22 cellular contexts compared by ENCODE assay signal in the genomic region with DNA sequence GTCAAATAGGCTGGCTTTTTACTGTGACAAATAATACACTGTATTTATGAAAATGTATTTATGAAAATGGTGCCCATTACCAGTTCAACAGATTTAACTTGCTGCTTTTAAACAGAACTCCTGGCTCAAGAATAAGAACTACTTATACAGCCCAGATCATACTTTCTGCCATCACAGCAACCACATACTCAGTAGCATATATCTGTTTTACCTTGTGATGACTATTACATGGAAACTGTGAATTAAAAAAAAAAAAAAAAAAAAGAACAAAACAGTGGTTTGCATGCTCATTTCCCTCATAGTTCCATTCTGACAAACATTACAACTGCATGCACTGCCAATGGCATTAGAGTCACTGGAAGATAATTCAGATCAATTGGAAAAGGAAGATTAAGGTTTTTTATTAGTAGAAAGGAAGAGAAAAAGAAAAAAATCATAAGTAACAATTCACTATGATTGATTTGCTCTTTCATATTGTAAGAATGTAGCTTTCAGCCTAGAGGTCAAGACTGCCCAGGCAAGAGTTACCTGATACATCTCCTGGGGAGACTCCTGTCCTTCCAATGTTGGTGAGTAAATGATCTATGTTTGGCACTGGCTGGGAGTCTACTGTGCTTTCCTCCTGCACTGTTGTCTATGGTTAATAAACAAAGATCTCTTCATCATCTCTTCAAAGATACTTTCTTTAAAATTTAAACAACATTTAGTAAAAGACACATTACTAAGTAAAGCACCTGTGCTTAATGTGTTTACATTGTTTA.
DNase-seq lines count a peak whose midpoint lies in the region; ATAC-seq, FAIRE-seq and TF ChIP-seq lines count a peak whose summit lies in the region.
"Had no signal": no experiment of that assay in that cellular context is flagged by ENCODE, and none has a peak within 500 bp of the region (broad histone marks: within the 10 kb centered on the region; RNA-seq: fewer than 3 reads in every experiment).

No MANE protein-coding gene starts in this region.

- H3K4me3 ChIP-seq in GM12878, result no peak overlapping the region
- H3K4me3 ChIP-seq: A549 had no signal

- no peak for TF ChIP-seq CTCF in GM12878 (IDR thresholded peaks at IDR 0.05 in 2 of 3, conservative IDR thresholded peaks at IDR 0.05 in 1 of 3; ENCODE audit: control insufficient read depth in 2 of 3, extremely low read depth in 1 of 3, insufficient read depth in 1 of 3, low read depth in 3 of 3, low read length in 3 of 3)

- H3K9ac ChIP-seq in GM12878 (ENCODE audit: control insufficient read depth, insufficient read depth, low read length), result no peak overlapping the region

- RAD21 ChIA-PET in GM12878 (lab: Charles Lee; ENCODE audit: unreplicated experiment), result no interaction called here

- peaks cover 0 to 6% of the 10 kb centered on the region in 2 experiments for H3K36me3 ChIP-seq in GM12878 (ENCODE audit: control insufficient read depth in 2 of 2, insufficient read depth in 2 of 2, low read length in 1 of 2)

- in situ Hi-C loops in GM12878 (cut with MboI), result no loop called here

- no peaks in the 10 kb centered on the region for H3K9me3 Mint-ChIP-seq in activated CD4-positive, alpha-beta T cell treated with anti-CD3 and anti-CD28 coated beads for 36 hours (ENCODE audit: low read depth)
- no peaks in the 10 kb centered on the region for H3K9me3 Mint-ChIP-seq in activated naive CD4-positive, alpha-beta T cell treated with anti-CD3 and anti-CD28 coated beads, Interleukin-2, amount 50 U/mL, for 72 hours
- no peaks in the 10 kb centered on the region for H3K9me3 Mint-ChIP-seq in stimulated activated effector memory CD8-positive, alpha-beta T cell treated with anti-CD3 and anti-CD28 coated beads, Interleukin-12 subunit alpha, Interleukin-12 subunit beta, amount 100 ng/mL, for 72 hours
- H3K9me3 Mint-ChIP-seq: CD4-positive, alpha-beta T cell; HFFc6 had no signal

- H3K79me2 ChIP-seq in GM12878 (ENCODE audit: control insufficient read depth, insufficient read depth, low read length), result no peaks in the 10 kb centered on the region

- H3K9me3 ChIP-seq in GM12878 (replicated peaks; ENCODE audit: control insufficient read depth, insufficient read depth, low read length), result no peaks in the 10 kb centered on the region
- H3K9me3 ChIP-seq: A549, Caco-2 had no signal

- FAIRE-seq in GM12878 (lab: Jason Lieb, UNC), result peak; percentile 80
- FAIRE-seq: A549, D721Med, G401.6, GM12892, GM18507, HTR-8/SVneo had no signal

- no peak overlapping the region for H3K4me2 ChIP-seq in GM12878 (ENCODE audit: control insufficient read depth, insufficient read depth)
- H3K4me2 ChIP-seq: A549 had no signal

- no peaks in the 10 kb centered on the region for H3K27me3 ChIP-seq in GM12878 (replicated peaks in 1 of 2; ENCODE audit: control insufficient read depth in 2 of 2, insufficient read depth in 2 of 2, low read length in 1 of 2)

- H3K27me3 Mint-ChIP-seq in activated CD4-positive, alpha-beta T cell treated with anti-CD3 and anti-CD28 coated beads for 36 hours, result no peaks in the 10 kb centered on the region
- H3K27me3 Mint-ChIP-seq: CD4-positive, alpha-beta T cell had no signal

- H3K27ac ChIP-seq in GM12878 (ENCODE audit: control insufficient read depth, insufficient read depth), result no peak overlapping the region
- H3K27ac ChIP-seq: 22Rv1, A549, C4-2B had no signal

- peaks cover 30% of the 10 kb centered on the region for H3K36me3 Mint-ChIP-seq in activated CD4-positive, alpha-beta T cell treated with anti-CD3 and anti-CD28 coated beads for 36 hours (ENCODE audit: low read depth)
- H3K36me3 Mint-ChIP-seq in activated naive CD4-positive, alpha-beta T cell treated with anti-CD3 and anti-CD28 coated beads, Interleukin-2, amount 50 U/mL, for 72 hours, result peaks cover 17 to 28% of the 10 kb centered on the region in 2 donors
- H3K36me3 Mint-ChIP-seq in stimulated activated effector memory CD8-positive, alpha-beta T cell treated with anti-CD3 and anti-CD28 coated beads, Interleukin-12 subunit alpha, Interleukin-12 subunit beta, amount 100 ng/mL, for 72 hours, result peaks cover 63% of the 10 kb centered on the region

- SMC1A ChIA-PET in GM12878 (lab: Charles Lee; ENCODE audit: uncharacterized antibody, unreplicated experiment), result interaction anchor here (1.5 kb wide), 1 partner anchor 489 kb away, joined by 3 read pairs; no protein-coding TSS in a partner anchor

- no TSS peak for BruUV-seq in GM12878 (replicated peaks; lab: Mats Ljungman, UMichigan)

- CTCF ChIA-PET in activated CD4-positive, alpha-beta T cell treated with anti-CD3 and anti-CD28 coated beads for 36 hours (lab: Charles Lee), result no interaction called here
- CTCF ChIA-PET in GM12878 (lab: Yijun Ruan, JAX), result no interaction called here

- intact Hi-C loops in activated CD4-positive, alpha-beta T cell treated with anti-CD3 and anti-CD28 coated beads for 36 hours (cut with DNase I, micrococcal nuclease), result no loop called here
- intact Hi-C loops in GM12878 (cut with micrococcal nuclease; ENCODE audit: unreplicated experiment), result no loop called here

- ATAC-seq in activated CD4-positive, alpha-beta T cell treated with anti-CD3 and anti-CD28 coated beads for 36 hours, result peak; percentile 88
- peak; percentile 40 to 96 for ATAC-seq in activated naive CD4-positive, alpha-beta T cell treated with anti-CD3 and anti-CD28 coated beads, Interleukin-2, amount 50 U/mL, for 72 hours
- ATAC-seq in GM12878, result no peak
- ATAC-seq in stimulated activated effector memory CD8-positive, alpha-beta T cell treated with anti-CD3 and anti-CD28 coated beads, Interleukin-12 subunit alpha, Interleukin-12 subunit beta, amount 100 ng/mL, for 72 hours, result peak; percentile 85
- ATAC-seq: A549, HCT116 had no signal

- H3K27ac Mint-ChIP-seq in activated CD4-positive, alpha-beta T cell treated with anti-CD3 and anti-CD28 coated beads for 36 hours, result no peak overlapping the region
- peak overlapping the region in 1 of 2 donors; percentile 10 for H3K27ac Mint-ChIP-seq in activated naive CD4-positive, alpha-beta T cell treated with anti-CD3 and anti-CD28 coated beads, Interleukin-2, amount 50 U/mL, for 72 hours
- no peak overlapping the region for H3K27ac Mint-ChIP-seq in stimulated activated effector memory CD8-positive, alpha-beta T cell treated with anti-CD3 and anti-CD28 coated beads, Interleukin-12 subunit alpha, Interleukin-12 subunit beta, amount 100 ng/mL, for 72 hours
- H3K27ac Mint-ChIP-seq: CD4-positive, alpha-beta T cell; HFFc6 had no signal

- no peak overlapping the region for H3K4me3 Mint-ChIP-seq in activated CD4-positive, alpha-beta T cell treated with anti-CD3 and anti-CD28 coated beads for 36 hours
- H3K4me3 Mint-ChIP-seq in stimulated activated effector memory CD8-positive, alpha-beta T cell treated with anti-CD3 and anti-CD28 coated beads, Interleukin-12 subunit alpha, Interleukin-12 subunit beta, amount 100 ng/mL, for 72 hours, result no peak overlapping the region
- H3K4me3 Mint-ChIP-seq: CD4-positive, alpha-beta T cell; HFFc6 had no signal

- TF ChIP-seq RAD21 in GM12878 (IDR thresholded peaks at IDR 0.05; ENCODE audit: insufficient read depth, low read depth, low read length), result no peak

- POLR2A ChIA-PET in activated CD4-positive, alpha-beta T cell treated with anti-CD3 and anti-CD28 coated beads for 36 hours (lab: Charles Lee), result no interaction called here
- POLR2A ChIA-PET in GM12878 (lab: Charles Lee), result no interaction called here

- peaks cover 11% of the 10 kb centered on the region for H3K4me1 Mint-ChIP-seq in activated CD4-positive, alpha-beta T cell treated with anti-CD3 and anti-CD28 coated beads for 36 hours
- H3K4me1 Mint-ChIP-seq in stimulated activated effector memory CD8-positive, alpha-beta T cell treated with anti-CD3 and anti-CD28 coated beads, Interleukin-12 subunit alpha, Interleukin-12 subunit beta, amount 100 ng/mL, for 72 hours, result no peaks in the 10 kb centered on the region

- no peaks in the 10 kb centered on the region for H3K4me1 ChIP-seq in GM12878 (ENCODE audit: control insufficient read depth, insufficient read depth, low read length)
- H3K4me1 ChIP-seq: A549, Caco-2 had no signal

- TF ChIP-seq POLR2A in GM12878 (IDR thresholded peaks at IDR 0.05; ENCODE audit: low read depth, low read length), result no peak

- H4K20me1 ChIP-seq in GM12878 (ENCODE audit: control insufficient read depth, insufficient read depth), result no peaks in the 10 kb centered on the region

- no peak for DNase-seq in activated CD4-positive, alpha-beta T cell treated with anti-CD3 and anti-CD28 coated beads for 36 hours
- DNase-seq in activated CD4-positive, alpha-beta T cell treated with anti-CD3 and anti-CD28 coated beads for 48 hours, result no peak
- DNase-seq in activated naive CD4-positive, alpha-beta T cell treated with anti-CD3 and anti-CD28 coated beads, Interleukin-2, amount 50 U/mL, for 72 hours (ENCODE audit: low spot score in 2 of 2), result no peak
- no peak for DNase-seq in activated naive CD4-positive, alpha-beta T cell treated with anti-CD3 and anti-CD28 coated beads, Interleukin-2, amount 50 U/mL, for 16 hours
- no peak for DNase-seq in GM12878 (ENCODE audit: low read depth, low spot score)
- no peak for DNase-seq in stimulated activated effector memory CD8-positive, alpha-beta T cell treated with anti-CD3 and anti-CD28 coated beads, Interleukin-12 subunit alpha, Interleukin-12 subunit beta, amount 100 ng/mL, for 72 hours (ENCODE audit: low spot score in 2 of 2)
- DNase-seq in activated CD4-positive, CD25-positive, alpha-beta regulatory T cell (lab: John Stamatoyannopoulos, UW), result no peak
- DNase-seq: AML-193; Caco-2; CD4-positive, alpha-beta T cell; GOT3; H7; HFFc6 had no signal

- no peak for TF ChIP-seq EP300 in GM12878 (IDR thresholded peaks at IDR 0.05; ENCODE audit: borderline replicate concordance in 1 of 2, control insufficient read depth in 1 of 2, low read depth in 2 of 2, low read length in 2 of 2)

- H2AFZ ChIP-seq in GM12878 (ENCODE audit: control insufficient read depth, low read depth, low read length), result no peak overlapping the region

TF ChIP-seq in GM12878, 131 proteins besides CTCF, POLR2A, EP300 and RAD21:
- TF ChIP-seq POU2F2 (IDR thresholded peaks at IDR 0.05; ENCODE audit: borderline replicate concordance, low read depth, low read length) (no peak), POLR2AphosphoS5 (IDR thresholded peaks at IDR 0.05; ENCODE audit: low read length) (no peak), RBBP5 (conservative IDR thresholded peaks at IDR 0.05) (no peak), RFX5 (IDR thresholded peaks at IDR 0.05; ENCODE audit: low read depth, low read length) (no peak), SMAD5 (IDR thresholded peaks at IDR 0.05; ENCODE audit: low read depth) (no peak), CBX5 (IDR thresholded peaks at IDR 0.05; ENCODE audit: low read depth) (no peak), KLF5 (IDR thresholded peaks at IDR 0.05; ENCODE audit: partially characterized antibody) (no peak), YBX1 (IDR thresholded peaks at IDR 0.05) (no peak), ZNF622 (IDR thresholded peaks at IDR 0.05) (no peak), MEF2B (IDR thresholded peaks at IDR 0.05; ENCODE audit: partially characterized antibody, poor library complexity, severe bottlenecking) (no peak), PAX8 (IDR thresholded peaks at IDR 0.05) (no peak)
